1 cellular context compared by ENCODE assay signal in the genomic region with DNA sequence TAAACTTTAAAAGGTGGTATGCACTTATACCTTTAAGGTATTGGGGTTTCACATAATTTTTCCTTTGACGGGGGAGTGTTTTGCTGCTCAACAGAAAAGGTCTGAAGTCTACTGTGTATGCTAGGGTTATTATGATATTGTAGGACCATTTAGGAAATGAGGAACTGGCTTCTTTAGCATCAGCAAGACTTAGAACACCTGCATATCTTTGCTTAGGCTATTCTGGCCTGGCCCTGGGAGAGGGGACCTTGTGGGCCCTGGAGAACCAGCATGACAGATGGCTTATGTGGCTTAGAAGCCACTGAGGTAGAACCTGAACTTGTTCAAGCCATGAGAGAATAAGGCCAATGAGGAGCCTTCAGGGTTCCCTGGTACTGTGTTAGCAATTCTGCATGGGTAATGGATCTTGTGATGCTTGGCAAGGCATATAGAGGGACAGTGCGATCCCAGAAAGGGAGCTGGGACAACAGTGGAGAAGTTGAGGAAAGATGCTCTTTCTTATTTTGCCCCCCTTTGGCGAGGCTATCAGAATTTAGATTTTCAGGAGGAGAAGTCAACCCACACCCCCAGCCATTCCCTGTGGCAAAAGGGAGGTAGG.
TF ChIP-seq lines count a peak whose summit lies in the region.

No MANE protein-coding gene starts in this region.

TF ChIP-seq in WTC11, 78 proteins besides CTCF, POLR2A, EP300 and RAD21 (continued from another document):
- TF ChIP-seq, protein P1, sequence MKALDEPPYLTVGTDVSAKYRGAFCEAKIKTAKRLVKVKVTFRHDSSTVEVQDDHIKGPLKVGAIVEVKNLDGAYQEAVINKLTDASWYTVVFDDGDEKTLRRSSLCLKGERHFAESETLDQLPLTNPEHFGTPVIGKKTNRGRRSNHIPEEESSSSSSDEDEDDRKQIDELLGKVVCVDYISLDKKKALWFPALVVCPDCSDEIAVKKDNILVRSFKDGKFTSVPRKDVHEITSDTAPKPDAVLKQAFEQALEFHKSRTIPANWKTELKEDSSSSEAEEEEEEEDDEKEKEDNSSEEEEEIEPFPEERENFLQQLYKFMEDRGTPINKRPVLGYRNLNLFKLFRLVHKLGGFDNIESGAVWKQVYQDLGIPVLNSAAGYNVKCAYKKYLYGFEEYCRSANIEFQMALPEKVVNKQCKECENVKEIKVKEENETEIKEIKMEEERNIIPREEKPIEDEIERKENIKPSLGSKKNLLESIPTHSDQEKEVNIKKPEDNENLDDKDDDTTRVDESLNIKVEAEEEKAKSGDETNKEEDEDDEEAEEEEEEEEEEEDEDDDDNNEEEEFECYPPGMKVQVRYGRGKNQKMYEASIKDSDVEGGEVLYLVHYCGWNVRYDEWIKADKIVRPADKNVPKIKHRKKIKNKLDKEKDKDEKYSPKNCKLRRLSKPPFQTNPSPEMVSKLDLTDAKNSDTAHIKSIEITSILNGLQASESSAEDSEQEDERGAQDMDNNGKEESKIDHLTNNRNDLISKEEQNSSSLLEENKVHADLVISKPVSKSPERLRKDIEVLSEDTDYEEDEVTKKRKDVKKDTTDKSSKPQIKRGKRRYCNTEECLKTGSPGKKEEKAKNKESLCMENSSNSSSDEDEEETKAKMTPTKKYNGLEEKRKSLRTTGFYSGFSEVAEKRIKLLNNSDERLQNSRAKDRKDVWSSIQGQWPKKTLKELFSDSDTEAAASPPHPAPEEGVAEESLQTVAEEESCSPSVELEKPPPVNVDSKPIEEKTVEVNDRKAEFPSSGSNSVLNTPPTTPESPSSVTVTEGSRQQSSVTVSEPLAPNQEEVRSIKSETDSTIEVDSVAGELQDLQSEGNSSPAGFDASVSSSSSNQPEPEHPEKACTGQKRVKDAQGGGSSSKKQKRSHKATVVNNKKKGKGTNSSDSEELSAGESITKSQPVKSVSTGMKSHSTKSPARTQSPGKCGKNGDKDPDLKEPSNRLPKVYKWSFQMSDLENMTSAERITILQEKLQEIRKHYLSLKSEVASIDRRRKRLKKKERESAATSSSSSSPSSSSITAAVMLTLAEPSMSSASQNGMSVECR (CRISPR knock-in tag; IDR thresholded peaks at IDR 0.05; ENCODE audit: borderline replicate concordance), result no peak
- TF ChIP-seq, protein P2, sequence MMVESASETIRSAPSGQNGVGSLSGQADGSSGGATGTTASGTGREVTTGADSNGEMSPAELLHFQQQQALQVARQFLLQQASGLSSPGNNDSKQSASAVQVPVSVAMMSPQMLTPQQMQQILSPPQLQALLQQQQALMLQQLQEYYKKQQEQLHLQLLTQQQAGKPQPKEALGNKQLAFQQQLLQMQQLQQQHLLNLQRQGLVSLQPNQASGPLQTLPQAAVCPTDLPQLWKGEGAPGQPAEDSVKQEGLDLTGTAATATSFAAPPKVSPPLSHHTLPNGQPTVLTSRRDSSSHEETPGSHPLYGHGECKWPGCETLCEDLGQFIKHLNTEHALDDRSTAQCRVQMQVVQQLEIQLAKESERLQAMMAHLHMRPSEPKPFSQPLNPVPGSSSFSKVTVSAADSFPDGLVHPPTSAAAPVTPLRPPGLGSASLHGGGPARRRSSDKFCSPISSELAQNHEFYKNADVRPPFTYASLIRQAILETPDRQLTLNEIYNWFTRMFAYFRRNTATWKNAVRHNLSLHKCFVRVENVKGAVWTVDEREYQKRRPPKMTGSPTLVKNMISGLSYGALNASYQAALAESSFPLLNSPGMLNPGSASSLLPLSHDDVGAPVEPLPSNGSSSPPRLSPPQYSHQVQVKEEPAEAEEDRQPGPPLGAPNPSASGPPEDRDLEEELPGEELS (CRISPR knock-in tag; IDR thresholded peaks at IDR 0.05), result no peak
- TF ChIP-seq, protein P3, sequence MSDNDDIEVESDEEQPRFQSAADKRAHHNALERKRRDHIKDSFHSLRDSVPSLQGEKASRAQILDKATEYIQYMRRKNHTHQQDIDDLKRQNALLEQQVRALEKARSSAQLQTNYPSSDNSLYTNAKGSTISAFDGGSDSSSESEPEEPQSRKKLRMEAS (CRISPR knock-in tag; IDR thresholded peaks at IDR 0.05), result no peak
- TF ChIP-seq ZNF317 (CRISPR knock-in tag; IDR thresholded peaks at IDR 0.05; ENCODE audit: borderline replicate concordance, low read depth) (no peak), NR2C2 (CRISPR knock-in tag; IDR thresholded peaks at IDR 0.05) (no peak), EMX1 (CRISPR knock-in tag; IDR thresholded peaks at IDR 0.05) (no peak), SMAD3 (CRISPR knock-in tag; IDR thresholded peaks at IDR 0.05; ENCODE audit: borderline replicate concordance) (no peak), HMGA2 (CRISPR knock-in tag; IDR thresholded peaks at IDR 0.05) (no peak)
- TF ChIP-seq, protein P4, sequence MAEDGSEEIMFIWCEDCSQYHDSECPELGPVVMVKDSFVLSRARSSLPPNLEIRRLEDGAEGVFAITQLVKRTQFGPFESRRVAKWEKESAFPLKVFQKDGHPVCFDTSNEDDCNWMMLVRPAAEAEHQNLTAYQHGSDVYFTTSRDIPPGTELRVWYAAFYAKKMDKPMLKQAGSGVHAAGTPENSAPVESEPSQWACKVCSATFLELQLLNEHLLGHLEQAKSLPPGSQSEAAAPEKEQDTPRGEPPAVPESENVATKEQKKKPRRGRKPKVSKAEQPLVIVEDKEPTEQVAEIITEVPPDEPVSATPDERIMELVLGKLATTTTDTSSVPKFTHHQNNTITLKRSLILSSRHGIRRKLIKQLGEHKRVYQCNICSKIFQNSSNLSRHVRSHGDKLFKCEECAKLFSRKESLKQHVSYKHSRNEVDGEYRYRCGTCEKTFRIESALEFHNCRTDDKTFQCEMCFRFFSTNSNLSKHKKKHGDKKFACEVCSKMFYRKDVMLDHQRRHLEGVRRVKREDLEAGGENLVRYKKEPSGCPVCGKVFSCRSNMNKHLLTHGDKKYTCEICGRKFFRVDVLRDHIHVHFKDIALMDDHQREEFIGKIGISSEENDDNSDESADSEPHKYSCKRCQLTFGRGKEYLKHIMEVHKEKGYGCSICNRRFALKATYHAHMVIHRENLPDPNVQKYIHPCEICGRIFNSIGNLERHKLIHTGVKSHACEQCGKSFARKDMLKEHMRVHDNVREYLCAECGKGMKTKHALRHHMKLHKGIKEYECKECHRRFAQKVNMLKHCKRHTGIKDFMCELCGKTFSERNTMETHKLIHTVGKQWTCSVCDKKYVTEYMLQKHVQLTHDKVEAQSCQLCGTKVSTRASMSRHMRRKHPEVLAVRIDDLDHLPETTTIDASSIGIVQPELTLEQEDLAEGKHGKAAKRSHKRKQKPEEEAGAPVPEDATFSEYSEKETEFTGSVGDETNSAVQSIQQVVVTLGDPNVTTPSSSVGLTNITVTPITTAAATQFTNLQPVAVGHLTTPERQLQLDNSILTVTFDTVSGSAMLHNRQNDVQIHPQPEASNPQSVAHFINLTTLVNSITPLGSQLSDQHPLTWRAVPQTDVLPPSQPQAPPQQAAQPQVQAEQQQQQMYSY (CRISPR knock-in tag; IDR thresholded peaks at IDR 0.05), result no peak
- TF ChIP-seq, protein P5, sequence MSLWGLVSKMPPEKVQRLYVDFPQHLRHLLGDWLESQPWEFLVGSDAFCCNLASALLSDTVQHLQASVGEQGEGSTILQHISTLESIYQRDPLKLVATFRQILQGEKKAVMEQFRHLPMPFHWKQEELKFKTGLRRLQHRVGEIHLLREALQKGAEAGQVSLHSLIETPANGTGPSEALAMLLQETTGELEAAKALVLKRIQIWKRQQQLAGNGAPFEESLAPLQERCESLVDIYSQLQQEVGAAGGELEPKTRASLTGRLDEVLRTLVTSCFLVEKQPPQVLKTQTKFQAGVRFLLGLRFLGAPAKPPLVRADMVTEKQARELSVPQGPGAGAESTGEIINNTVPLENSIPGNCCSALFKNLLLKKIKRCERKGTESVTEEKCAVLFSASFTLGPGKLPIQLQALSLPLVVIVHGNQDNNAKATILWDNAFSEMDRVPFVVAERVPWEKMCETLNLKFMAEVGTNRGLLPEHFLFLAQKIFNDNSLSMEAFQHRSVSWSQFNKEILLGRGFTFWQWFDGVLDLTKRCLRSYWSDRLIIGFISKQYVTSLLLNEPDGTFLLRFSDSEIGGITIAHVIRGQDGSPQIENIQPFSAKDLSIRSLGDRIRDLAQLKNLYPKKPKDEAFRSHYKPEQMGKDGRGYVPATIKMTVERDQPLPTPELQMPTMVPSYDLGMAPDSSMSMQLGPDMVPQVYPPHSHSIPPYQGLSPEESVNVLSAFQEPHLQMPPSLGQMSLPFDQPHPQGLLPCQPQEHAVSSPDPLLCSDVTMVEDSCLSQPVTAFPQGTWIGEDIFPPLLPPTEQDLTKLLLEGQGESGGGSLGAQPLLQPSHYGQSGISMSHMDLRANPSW (CRISPR knock-in tag; conservative IDR thresholded peaks at IDR 0.05; ENCODE audit: low read depth), result no peak
- TF ChIP-seq, protein P6, sequence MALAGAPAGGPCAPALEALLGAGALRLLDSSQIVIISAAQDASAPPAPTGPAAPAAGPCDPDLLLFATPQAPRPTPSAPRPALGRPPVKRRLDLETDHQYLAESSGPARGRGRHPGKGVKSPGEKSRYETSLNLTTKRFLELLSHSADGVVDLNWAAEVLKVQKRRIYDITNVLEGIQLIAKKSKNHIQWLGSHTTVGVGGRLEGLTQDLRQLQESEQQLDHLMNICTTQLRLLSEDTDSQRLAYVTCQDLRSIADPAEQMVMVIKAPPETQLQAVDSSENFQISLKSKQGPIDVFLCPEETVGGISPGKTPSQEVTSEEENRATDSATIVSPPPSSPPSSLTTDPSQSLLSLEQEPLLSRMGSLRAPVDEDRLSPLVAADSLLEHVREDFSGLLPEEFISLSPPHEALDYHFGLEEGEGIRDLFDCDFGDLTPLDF (CRISPR knock-in tag; IDR thresholded peaks at IDR 0.05), result no peak
- TF ChIP-seq, protein P7, sequence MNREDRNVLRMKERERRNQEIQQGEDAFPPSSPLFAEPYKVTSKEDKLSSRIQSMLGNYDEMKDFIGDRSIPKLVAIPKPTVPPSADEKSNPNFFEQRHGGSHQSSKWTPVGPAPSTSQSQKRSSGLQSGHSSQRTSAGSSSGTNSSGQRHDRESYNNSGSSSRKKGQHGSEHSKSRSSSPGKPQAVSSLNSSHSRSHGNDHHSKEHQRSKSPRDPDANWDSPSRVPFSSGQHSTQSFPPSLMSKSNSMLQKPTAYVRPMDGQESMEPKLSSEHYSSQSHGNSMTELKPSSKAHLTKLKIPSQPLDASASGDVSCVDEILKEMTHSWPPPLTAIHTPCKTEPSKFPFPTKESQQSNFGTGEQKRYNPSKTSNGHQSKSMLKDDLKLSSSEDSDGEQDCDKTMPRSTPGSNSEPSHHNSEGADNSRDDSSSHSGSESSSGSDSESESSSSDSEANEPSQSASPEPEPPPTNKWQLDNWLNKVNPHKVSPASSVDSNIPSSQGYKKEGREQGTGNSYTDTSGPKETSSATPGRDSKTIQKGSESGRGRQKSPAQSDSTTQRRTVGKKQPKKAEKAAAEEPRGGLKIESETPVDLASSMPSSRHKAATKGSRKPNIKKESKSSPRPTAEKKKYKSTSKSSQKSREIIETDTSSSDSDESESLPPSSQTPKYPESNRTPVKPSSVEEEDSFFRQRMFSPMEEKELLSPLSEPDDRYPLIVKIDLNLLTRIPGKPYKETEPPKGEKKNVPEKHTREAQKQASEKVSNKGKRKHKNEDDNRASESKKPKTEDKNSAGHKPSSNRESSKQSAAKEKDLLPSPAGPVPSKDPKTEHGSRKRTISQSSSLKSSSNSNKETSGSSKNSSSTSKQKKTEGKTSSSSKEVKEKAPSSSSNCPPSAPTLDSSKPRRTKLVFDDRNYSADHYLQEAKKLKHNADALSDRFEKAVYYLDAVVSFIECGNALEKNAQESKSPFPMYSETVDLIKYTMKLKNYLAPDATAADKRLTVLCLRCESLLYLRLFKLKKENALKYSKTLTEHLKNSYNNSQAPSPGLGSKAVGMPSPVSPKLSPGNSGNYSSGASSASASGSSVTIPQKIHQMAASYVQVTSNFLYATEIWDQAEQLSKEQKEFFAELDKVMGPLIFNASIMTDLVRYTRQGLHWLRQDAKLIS (CRISPR knock-in tag; IDR thresholded peaks at IDR 0.05; ENCODE audit: borderline replicate concordance), result no peak
- TF ChIP-seq, protein P8, sequence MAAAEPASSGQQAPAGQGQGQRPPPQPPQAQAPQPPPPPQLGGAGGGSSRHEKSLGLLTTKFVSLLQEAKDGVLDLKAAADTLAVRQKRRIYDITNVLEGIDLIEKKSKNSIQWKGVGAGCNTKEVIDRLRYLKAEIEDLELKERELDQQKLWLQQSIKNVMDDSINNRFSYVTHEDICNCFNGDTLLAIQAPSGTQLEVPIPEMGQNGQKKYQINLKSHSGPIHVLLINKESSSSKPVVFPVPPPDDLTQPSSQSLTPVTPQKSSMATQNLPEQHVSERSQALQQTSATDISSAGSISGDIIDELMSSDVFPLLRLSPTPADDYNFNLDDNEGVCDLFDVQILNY (CRISPR knock-in tag; IDR thresholded peaks at IDR 0.05), result no peak
